In genomic region chr20:32982617-32983458, GRCh38 we compare ENCODE assay signal across 15 cellular contexts. TPM values are rescaled to one million over a fixed set of nuclear protein-coding genes. Genes with fewer than 3 reads are reported as not detected.
DNase-seq lines count a peak whose midpoint lies in the region; ATAC-seq, FAIRE-seq and TF ChIP-seq lines count a peak whose summit lies in the region.
"Had no signal": no experiment of that assay in that cellular context is flagged by ENCODE, and none has a peak within 500 bp of the region (broad histone marks: within the 10 kb centered on the region; RNA-seq: fewer than 3 reads in every experiment).

No MANE protein-coding gene starts in this region.

- peaks cover 0 to 4% (median 0%) of the 10 kb centered on the region in 4 donors for H3K4me1 ChIP-seq in sigmoid colon
- no peaks in the 10 kb centered on the region for H3K4me1 ChIP-seq in kidney (ENCODE audit: control insufficient read depth in 1 of 2, insufficient read depth in 1 of 2, low read depth in 1 of 2, low read length in 2 of 2)
- H3K4me1 ChIP-seq in effector memory CD4-positive, alpha-beta T cell (ENCODE audit: control insufficient read depth, insufficient read depth, low read length, poor library complexity, severe bottlenecking), result no peaks in the 10 kb centered on the region

- no peak overlapping the region for H3K4me3 ChIP-seq in sigmoid colon
- H3K4me3 ChIP-seq in kidney (ENCODE audit: low read length in 2 of 2), result no peak overlapping the region
- no peak overlapping the region for H3K4me3 ChIP-seq in effector memory CD4-positive, alpha-beta T cell (ENCODE audit: insufficient read depth, low read depth, low read length, poor library complexity, severe bottlenecking)

- H3K9me3 ChIP-seq in sigmoid colon (no peaks in the 10 kb centered on the region), kidney (ENCODE audit: control insufficient read depth in 1 of 2, low read length in 2 of 2) (no peaks in the 10 kb centered on the region)
- H3K9me3 ChIP-seq in effector memory CD4-positive, alpha-beta T cell (ENCODE audit: control insufficient read depth, low read length), result no peaks in the 10 kb centered on the region

- peak; percentile 90 for ATAC-seq in Right ventricle myocardium superior (ENCODE audit: poor library complexity)
- ATAC-seq: PC-3; stimulated activated naive B cell treated with anti-CD40 and anti-IgM and Interleukin-4, amounts not matched to agents 10 μg/mL and 1 μg/mL and 100 μg/mL, for 72 hours had no signal

- no peak overlapping the region for H3K27ac ChIP-seq in sigmoid colon
- no peak overlapping the region for H3K27ac ChIP-seq in kidney (ENCODE audit: low read depth in 2 of 2, low read length in 2 of 2)
- H3K27ac ChIP-seq in effector memory CD4-positive, alpha-beta T cell (ENCODE audit: insufficient read depth, low read length, poor library complexity, severe bottlenecking), result no peak overlapping the region

- TF ChIP-seq CTCF in sigmoid colon (IDR thresholded peaks at IDR 0.05), result no peak
- TF ChIP-seq CTCF in kidney (IDR thresholded peaks at IDR 0.05; ENCODE audit: borderline replicate concordance, extremely low read depth, insufficient read depth), result no peak

- 40 to 72% methylated on average over 10 of the region's 10 CpGs for WGBS in sigmoid colon, 2 donors

- intact Hi-C loops in Right ventricle myocardium superior (cut with DNase I), result no loop called here
- intact Hi-C loops in sigmoid colon (cut with DNase I), result no loop called here
- intact Hi-C loops in kidney (cut with DNase I), result no loop called here

- FAIRE-seq in kidney (lab: Jason Lieb, UNC), result no peak

- no peak for TF ChIP-seq EP300 in sigmoid colon (IDR thresholded peaks at IDR 0.05)

- no peak for TF ChIP-seq POLR2A in sigmoid colon (IDR thresholded peaks at IDR 0.05)

- H3K27me3 ChIP-seq in sigmoid colon, result no peaks in the 10 kb centered on the region
- no peaks in the 10 kb centered on the region for H3K27me3 ChIP-seq in effector memory CD4-positive, alpha-beta T cell (replicated peaks; ENCODE audit: control insufficient read depth, insufficient read depth, low read length, poor library complexity, severe bottlenecking)

- H3K9ac ChIP-seq in kidney (ENCODE audit: low read length in 2 of 2), result no peak overlapping the region

- H3K36me3 ChIP-seq in sigmoid colon, result no peaks in the 10 kb centered on the region
- H3K36me3 ChIP-seq in kidney (ENCODE audit: control insufficient read depth in 1 of 2, insufficient read depth in 2 of 2, low read length in 2 of 2), result no peaks in the 10 kb centered on the region
- H3K36me3 ChIP-seq in effector memory CD4-positive, alpha-beta T cell (ENCODE audit: control insufficient read depth, insufficient read depth, low read length), result no peaks in the 10 kb centered on the region

- peak; percentile 15 for DNase-seq in DMS79 treated with DMSO at 0.1 percent for 48 hours (lab: John Stamatoyannopoulos, UW)
- no peak for DNase-seq in DMS79 (lab: John Stamatoyannopoulos, UW)
- DNase-seq in NCI-H2196 (lab: John Stamatoyannopoulos, UW; ENCODE audit: unreplicated experiment), result peak; percentile 61
- peak; percentile 50 for DNase-seq in Right ventricle myocardium superior
- DNase-seq in retina, result peak; percentile 14
- DNase-seq in sigmoid colon, result no peak
- no peak for DNase-seq in kidney
- DNase-seq in effector memory CD4-positive, alpha-beta T cell, result no peak
- DNase-seq: 8988T; GDM1; PC-3; stimulated activated CD4-positive, alpha-beta T cell treated with anti-CD3 and anti-CD28 coated beads, Interleukin-15, amount 100 ng/mL, for 24 hours; stimulated activated naive B cell treated with anti-CD40 and anti-IgM and Interleukin-4, amounts not matched to agents 10 μg/mL and 1 μg/mL and 100 μg/mL, for 72 hours had no signal

RNA-seq across cellular contexts. Expression of gene SUN5, which starts 21.4 kb away (rescaled TPM):
- not detected for total RNA-seq in Right ventricle myocardium superior
- not detected for total RNA-seq in sigmoid colon
- not detected for polyA plus RNA-seq in sigmoid colon
- total RNA-seq in kidney, result not detected
- not detected for polyA plus RNA-seq in kidney (ENCODE audit: insufficient read depth, low read depth, low replicate concordance)
- total RNA-seq: glomerular endothelial cell, LHCN-M2, PC-3 had no signal

RNA-seq across cellular contexts. Expression of gene BPIFB2, which starts 24.7 kb away (rescaled TPM):
- total RNA-seq in Right ventricle myocardium superior, result not detected
- not detected for total RNA-seq in sigmoid colon
- polyA plus RNA-seq in sigmoid colon, result not detected
- total RNA-seq in kidney, result not detected
- not detected for polyA plus RNA-seq in kidney (ENCODE audit: insufficient read depth, low read depth, low replicate concordance)
- total RNA-seq: glomerular endothelial cell, LHCN-M2, PC-3 had no signal

RNA-seq across cellular contexts. Expression of gene BPIFB6, which starts 48.6 kb away (rescaled TPM):
- total RNA-seq in Right ventricle myocardium superior (not detected), sigmoid colon (not detected), kidney (not detected)
- polyA plus RNA-seq in sigmoid colon (not detected), kidney (ENCODE audit: insufficient read depth, low read depth, low replicate concordance) (not detected)
- total RNA-seq: glomerular endothelial cell, LHCN-M2, PC-3 had no signal

Comparison
In these comparisons a context has a peak if more than half of its experiments do, and no peak if none do; other contexts are left out.
1. DNase-seq: peak in DMS79 treated with DMSO at 0.1 percent for 48 hours (single experiment), NCI-H2196 (single experiment), Right ventricle myocardium superior (single experiment) and retina (single experiment); none in DMS79 (single experiment), sigmoid colon (single experiment), kidney (single experiment) and effector memory CD4-positive, alpha-beta T cell (0 of 3).